Comparison of ENCODE assay signal across 27 cellular contexts in the genomic region with DNA sequence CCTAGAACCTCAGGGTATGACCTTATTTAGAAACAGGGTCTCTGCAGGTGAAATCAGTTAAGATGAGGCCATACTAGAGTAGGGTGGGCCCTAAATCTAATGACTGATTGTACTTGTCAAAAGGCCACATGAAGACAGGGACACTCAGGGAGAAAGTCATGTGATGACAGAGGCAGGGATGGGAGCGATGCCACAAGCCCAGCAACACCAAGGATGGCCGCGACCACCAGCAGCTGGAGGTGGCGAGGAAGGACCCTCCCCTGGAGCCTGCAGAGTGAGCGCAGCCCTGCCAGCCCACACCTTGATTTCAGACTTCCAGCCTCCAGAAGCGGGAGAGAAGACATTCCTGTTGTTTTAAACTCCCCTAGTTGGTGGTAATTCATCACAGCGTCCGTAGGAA.
"Had no signal": no experiment of that assay in that cellular context is flagged by ENCODE, and none has a peak within 500 bp of the region (broad histone marks: within the 10 kb centered on the region; RNA-seq: fewer than 3 reads in every experiment).

No MANE protein-coding gene starts in this region.

- H3K36me3 Mint-ChIP-seq: naive thymus-derived CD8-positive, alpha-beta T cell; natural killer cell treated with Interleukin-12 subunit alpha and Interleukin-12 subunit beta and Interleukin-15 and Interleukin-18, amount 100 ng/mL, for 72 hours; stimulated activated effector memory CD8-positive, alpha-beta T cell treated with anti-CD3 and anti-CD28 coated beads, Interleukin-12 subunit alpha, Interleukin-12 subunit beta, amount 100 ng/mL, for 72 hours; stimulated activated naive B cell treated with anti-CD40 and anti-IgM and Interleukin-4, amounts not matched to agents 10 μg/mL and 1 μg/mL and 100 μg/mL, for 72 hours had no signal

- H3K4me1 Mint-ChIP-seq: neural crest cell had no signal

- H3K27me3 Mint-ChIP-seq: stimulated activated naive CD8-positive, alpha-beta T cell treated with anti-CD3 and anti-CD28 coated beads, Interleukin-15, Interleukin-2, amounts not matched to agents 100 ng/mL and 50 ng/mL, for 24 hours had no signal

- H3K4me3 ChIP-seq: pancreas, prostate gland, right lobe of liver, sigmoid colon, stomach, thoracic aorta, thyroid gland, tibial nerve, upper lobe of left lung, vagina had no signal

- H3K9me3 Mint-ChIP-seq: naive thymus-derived CD8-positive, alpha-beta T cell; natural killer cell treated with Interleukin-12 subunit alpha and Interleukin-12 subunit beta and Interleukin-15 and Interleukin-18, amount 100 ng/mL, for 72 hours; nephron progenitor cell; neural crest cell; stimulated activated effector memory CD8-positive, alpha-beta T cell treated with anti-CD3 and anti-CD28 coated beads, Interleukin-12 subunit alpha, Interleukin-12 subunit beta, amount 100 ng/mL, for 72 hours; stimulated activated naive CD8-positive, alpha-beta T cell treated with anti-CD3 and anti-CD28 coated beads, Interleukin-15, Interleukin-2, amounts not matched to agents 100 ng/mL and 50 ng/mL, for 24 hours had no signal

- H3K27ac ChIP-seq: pancreas, prostate gland, right lobe of liver, sigmoid colon, stomach, thoracic aorta, thyroid gland, tibial nerve, upper lobe of left lung, vagina had no signal

- DNase-seq: naive thymus-derived CD8-positive, alpha-beta T cell; nephron progenitor cell; nucleus accumbens; pancreas; right cardiac atrium; right lobe of liver; sigmoid colon; small intestine; stimulated activated CD4-positive, alpha-beta T cell treated with anti-CD3 and anti-CD28 coated beads, Interleukin-15, amount 100 ng/mL, for 24 hours; stimulated activated CD4-positive, alpha-beta T cell treated with anti-CD3 and anti-CD28 coated beads, Interleukin-2, amount 100 ng/mL, for 24 hours; stimulated activated CD4-positive, alpha-beta T cell treated with anti-CD3 and anti-CD28 coated beads, Interleukin-2, amount 100 ng/mL, for 48 hours; stimulated activated CD4-positive, alpha-beta T cell treated with anti-CD3 and anti-CD28 coated beads, Interleukin-4, amount 100 ng/mL, for 24 hours; stimulated activated naive B cell treated with anti-CD40 and anti-IgM and Interleukin-4, amounts not matched to agents 10 μg/mL and 1 μg/mL and 100 μg/mL, for 72 hours; stimulated activated naive CD4-positive, alpha-beta T cell treated with Interleukin-2 at 50 U/mL for 16 hours; stomach; thyroid gland; trophoblast cell; upper lobe of left lung had no signal

- H3K4me1 ChIP-seq: pancreas, prostate gland, stomach, thyroid gland, tibial nerve, vagina had no signal

- H3K4me3 Mint-ChIP-seq: naive thymus-derived CD8-positive, alpha-beta T cell; natural killer cell treated with Interleukin-12 subunit alpha and Interleukin-12 subunit beta and Interleukin-15 and Interleukin-18, amount 100 ng/mL, for 72 hours; nephron progenitor cell; neural crest cell; stimulated activated effector memory CD8-positive, alpha-beta T cell treated with anti-CD3 and anti-CD28 coated beads, Interleukin-12 subunit alpha, Interleukin-12 subunit beta, amount 100 ng/mL, for 72 hours; stimulated activated naive B cell treated with anti-CD40 and anti-IgM and Interleukin-4, amounts not matched to agents 10 μg/mL and 1 μg/mL and 100 μg/mL, for 72 hours; stimulated activated naive CD8-positive, alpha-beta T cell treated with anti-CD3 and anti-CD28 coated beads, Interleukin-15, Interleukin-2, amounts not matched to agents 100 ng/mL and 50 ng/mL, for 24 hours had no signal

- H3K27ac Mint-ChIP-seq: naive thymus-derived CD8-positive, alpha-beta T cell; natural killer cell treated with Interleukin-12 subunit alpha and Interleukin-12 subunit beta and Interleukin-15 and Interleukin-18, amount 100 ng/mL, for 72 hours; stimulated activated effector memory CD8-positive, alpha-beta T cell treated with anti-CD3 and anti-CD28 coated beads, Interleukin-12 subunit alpha, Interleukin-12 subunit beta, amount 100 ng/mL, for 72 hours; stimulated activated naive B cell treated with anti-CD40 and anti-IgM and Interleukin-4, amounts not matched to agents 10 μg/mL and 1 μg/mL and 100 μg/mL, for 72 hours; stimulated activated naive CD8-positive, alpha-beta T cell treated with anti-CD3 and anti-CD28 coated beads, Interleukin-15, Interleukin-2, amounts not matched to agents 100 ng/mL and 50 ng/mL, for 24 hours had no signal

- H3K36me3 ChIP-seq: neutrophil, pancreas, prostate gland, right lobe of liver, sigmoid colon, stomach, thoracic aorta, thyroid gland, tibial nerve, upper lobe of left lung, vagina had no signal

- ATAC-seq: naive thymus-derived CD8-positive, alpha-beta T cell; natural killer cell treated with Interleukin-12 subunit alpha and Interleukin-12 subunit beta and Interleukin-15 and Interleukin-18, amount 100 ng/mL, for 72 hours; pancreas; right cardiac atrium; right lobe of liver; stimulated activated effector memory CD8-positive, alpha-beta T cell treated with anti-CD3 and anti-CD28 coated beads, Interleukin-12 subunit alpha, Interleukin-12 subunit beta, amount 100 ng/mL, for 72 hours; stimulated activated naive B cell treated with anti-CD40 and anti-IgM and Interleukin-4, amounts not matched to agents 10 μg/mL and 1 μg/mL and 100 μg/mL, for 72 hours had no signal

- H3K9me3 ChIP-seq: neutrophil, pancreas, prostate gland, right lobe of liver, sigmoid colon, stomach, thoracic aorta, thyroid gland, tibial nerve, upper lobe of left lung, vagina had no signal
